ENCODE assay signal across 1 cellular context in the genomic region with DNA sequence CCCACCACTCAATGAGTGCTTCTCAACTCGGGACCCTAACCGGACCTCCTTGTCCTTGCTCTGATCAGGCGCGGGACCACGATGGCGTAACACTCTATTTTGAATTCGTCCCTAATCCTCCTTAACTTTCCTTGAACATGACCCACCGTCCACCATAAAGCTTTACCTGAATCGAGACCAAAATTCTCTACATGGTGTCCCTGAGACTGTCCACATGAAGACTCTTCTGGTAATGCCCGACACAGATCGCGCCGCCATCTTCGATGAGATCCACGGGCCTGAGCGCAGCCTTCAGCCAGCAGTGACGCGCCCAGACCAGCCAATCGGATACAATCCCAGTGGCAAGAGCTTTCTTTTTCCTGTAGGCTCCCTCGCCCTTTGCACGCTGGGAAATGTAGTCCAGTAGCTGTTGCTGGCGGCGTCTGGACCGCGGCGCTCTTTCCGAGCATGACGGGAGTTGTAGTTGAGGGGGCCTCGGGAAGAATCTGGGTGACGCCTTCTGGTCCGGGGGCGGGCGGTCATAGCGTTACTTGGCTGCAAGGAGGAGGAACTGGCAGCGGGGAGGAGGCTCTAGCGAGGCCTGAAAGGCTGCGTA.
A peak's percentile ranks its signal among the peaks of the same experiment; 100 is the strongest.
TF ChIP-seq lines count a peak whose summit lies in the region.

A gene (minus strand): TSS at position 284 of the 595 bp plus-strand sequence. CDS start 26 bp downstream, at position 258.
A gene (plus strand): TSS at position 517 of the 595 bp plus-strand sequence. CDS start 306 bp downstream, outside the sequence.

TF ChIP-seq in GM23338, 12 proteins besides CTCF, POLR2A, EP300 and RAD21 (continued from another document):
- TF ChIP-seq, protein P1, sequence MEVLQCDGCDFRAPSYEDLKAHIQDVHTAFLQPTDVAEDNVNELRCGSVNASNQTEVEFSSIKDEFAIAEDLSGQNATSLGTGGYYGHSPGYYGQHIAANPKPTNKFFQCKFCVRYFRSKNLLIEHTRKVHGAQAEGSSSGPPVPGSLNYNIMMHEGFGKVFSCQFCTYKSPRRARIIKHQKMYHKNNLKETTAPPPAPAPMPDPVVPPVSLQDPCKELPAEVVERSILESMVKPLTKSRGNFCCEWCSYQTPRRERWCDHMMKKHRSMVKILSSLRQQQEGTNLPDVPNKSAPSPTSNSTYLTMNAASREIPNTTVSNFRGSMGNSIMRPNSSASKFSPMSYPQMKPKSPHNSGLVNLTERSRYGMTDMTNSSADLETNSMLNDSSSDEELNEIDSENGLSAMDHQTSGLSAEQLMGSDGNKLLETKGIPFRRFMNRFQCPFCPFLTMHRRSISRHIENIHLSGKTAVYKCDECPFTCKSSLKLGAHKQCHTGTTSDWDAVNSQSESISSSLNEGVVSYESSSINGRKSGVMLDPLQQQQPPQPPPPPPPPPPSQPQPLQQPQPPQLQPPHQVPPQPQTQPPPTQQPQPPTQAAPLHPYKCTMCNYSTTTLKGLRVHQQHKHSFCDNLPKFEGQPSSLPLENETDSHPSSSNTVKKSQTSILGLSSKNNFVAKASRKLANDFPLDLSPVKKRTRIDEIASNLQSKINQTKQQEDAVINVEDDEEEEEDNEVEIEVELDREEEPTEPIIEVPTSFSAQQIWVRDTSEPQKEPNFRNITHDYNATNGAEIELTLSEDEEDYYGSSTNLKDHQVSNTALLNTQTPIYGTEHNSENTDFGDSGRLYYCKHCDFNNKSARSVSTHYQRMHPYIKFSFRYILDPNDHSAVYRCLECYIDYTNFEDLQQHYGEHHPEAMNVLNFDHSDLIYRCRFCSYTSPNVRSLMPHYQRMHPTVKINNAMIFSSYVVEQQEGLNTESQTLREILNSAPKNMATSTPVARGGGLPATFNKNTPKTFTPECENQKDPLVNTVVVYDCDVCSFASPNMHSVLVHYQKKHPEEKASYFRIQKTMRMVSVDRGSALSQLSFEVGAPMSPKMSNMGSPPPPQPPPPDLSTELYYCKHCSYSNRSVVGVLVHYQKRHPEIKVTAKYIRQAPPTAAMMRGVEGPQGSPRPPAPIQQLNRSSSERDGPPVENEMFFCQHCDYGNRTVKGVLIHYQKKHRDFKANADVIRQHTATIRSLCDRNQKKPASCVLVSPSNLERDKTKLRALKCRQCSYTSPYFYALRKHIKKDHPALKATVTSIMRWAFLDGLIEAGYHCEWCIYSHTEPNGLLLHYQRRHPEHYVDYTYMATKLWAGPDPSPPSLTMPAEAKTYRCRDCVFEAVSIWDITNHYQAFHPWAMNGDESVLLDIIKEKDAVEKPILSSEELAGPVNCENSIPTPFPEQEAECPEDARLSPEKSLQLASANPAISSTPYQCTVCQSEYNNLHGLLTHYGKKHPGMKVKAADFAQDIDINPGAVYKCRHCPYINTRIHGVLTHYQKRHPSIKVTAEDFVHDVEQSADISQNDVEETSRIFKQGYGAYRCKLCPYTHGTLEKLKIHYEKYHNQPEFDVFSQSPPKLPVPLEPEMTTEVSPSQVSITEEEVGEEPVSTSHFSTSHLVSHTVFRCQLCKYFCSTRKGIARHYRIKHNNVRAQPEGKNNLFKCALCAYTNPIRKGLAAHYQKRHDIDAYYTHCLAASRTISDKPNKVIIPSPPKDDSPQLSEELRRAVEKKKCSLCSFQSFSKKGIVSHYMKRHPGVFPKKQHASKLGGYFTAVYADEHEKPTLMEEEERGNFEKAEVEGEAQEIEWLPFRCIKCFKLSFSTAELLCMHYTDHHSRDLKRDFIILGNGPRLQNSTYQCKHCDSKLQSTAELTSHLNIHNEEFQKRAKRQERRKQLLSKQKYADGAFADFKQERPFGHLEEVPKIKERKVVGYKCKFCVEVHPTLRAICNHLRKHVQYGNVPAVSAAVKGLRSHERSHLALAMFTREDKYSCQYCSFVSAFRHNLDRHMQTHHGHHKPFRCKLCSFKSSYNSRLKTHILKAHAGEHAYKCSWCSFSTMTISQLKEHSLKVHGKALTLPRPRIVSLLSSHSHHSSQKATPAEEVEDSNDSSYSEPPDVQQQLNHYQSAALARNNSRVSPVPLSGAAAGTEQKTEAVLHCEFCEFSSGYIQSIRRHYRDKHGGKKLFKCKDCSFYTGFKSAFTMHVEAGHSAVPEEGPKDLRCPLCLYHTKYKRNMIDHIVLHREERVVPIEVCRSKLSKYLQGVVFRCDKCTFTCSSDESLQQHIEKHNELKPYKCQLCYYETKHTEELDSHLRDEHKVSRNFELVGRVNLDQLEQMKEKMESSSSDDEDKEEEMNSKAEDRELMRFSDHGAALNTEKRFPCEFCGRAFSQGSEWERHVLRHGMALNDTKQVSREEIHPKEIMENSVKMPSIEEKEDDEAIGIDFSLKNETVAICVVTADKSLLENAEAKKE (CRISPR knock-in tag; IDR thresholded peaks at IDR 0.05): no peak
- no peak for TF ChIP-seq EZH2phosphoT487 (IDR thresholded peaks at IDR 0.05; ENCODE audit: unreplicated experiment)
- TF ChIP-seq, protein P2, sequence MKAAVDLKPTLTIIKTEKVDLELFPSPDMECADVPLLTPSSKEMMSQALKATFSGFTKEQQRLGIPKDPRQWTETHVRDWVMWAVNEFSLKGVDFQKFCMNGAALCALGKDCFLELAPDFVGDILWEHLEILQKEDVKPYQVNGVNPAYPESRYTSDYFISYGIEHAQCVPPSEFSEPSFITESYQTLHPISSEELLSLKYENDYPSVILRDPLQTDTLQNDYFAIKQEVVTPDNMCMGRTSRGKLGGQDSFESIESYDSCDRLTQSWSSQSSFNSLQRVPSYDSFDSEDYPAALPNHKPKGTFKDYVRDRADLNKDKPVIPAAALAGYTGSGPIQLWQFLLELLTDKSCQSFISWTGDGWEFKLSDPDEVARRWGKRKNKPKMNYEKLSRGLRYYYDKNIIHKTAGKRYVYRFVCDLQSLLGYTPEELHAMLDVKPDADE (IDR thresholded peaks at IDR 0.05): peak; percentile 98
- TF ChIP-seq, protein P3, sequence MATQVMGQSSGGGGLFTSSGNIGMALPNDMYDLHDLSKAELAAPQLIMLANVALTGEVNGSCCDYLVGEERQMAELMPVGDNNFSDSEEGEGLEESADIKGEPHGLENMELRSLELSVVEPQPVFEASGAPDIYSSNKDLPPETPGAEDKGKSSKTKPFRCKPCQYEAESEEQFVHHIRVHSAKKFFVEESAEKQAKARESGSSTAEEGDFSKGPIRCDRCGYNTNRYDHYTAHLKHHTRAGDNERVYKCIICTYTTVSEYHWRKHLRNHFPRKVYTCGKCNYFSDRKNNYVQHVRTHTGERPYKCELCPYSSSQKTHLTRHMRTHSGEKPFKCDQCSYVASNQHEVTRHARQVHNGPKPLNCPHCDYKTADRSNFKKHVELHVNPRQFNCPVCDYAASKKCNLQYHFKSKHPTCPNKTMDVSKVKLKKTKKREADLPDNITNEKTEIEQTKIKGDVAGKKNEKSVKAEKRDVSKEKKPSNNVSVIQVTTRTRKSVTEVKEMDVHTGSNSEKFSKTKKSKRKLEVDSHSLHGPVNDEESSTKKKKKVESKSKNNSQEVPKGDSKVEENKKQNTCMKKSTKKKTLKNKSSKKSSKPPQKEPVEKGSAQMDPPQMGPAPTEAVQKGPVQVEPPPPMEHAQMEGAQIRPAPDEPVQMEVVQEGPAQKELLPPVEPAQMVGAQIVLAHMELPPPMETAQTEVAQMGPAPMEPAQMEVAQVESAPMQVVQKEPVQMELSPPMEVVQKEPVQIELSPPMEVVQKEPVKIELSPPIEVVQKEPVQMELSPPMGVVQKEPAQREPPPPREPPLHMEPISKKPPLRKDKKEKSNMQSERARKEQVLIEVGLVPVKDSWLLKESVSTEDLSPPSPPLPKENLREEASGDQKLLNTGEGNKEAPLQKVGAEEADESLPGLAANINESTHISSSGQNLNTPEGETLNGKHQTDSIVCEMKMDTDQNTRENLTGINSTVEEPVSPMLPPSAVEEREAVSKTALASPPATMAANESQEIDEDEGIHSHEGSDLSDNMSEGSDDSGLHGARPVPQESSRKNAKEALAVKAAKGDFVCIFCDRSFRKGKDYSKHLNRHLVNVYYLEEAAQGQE (IDR thresholded peaks at IDR 0.05; ENCODE audit: unreplicated experiment): no peak
- TF ChIP-seq ZNF331 (CRISPR knock-in tag; IDR thresholded peaks at IDR 0.05; ENCODE audit: low read depth): no peak
- peak; percentile 92 for TF ChIP-seq POLR2AphosphoS5 (IDR thresholded peaks at IDR 0.05; ENCODE audit: low read depth)
- no peak for TF ChIP-seq JUNB (IDR thresholded peaks at IDR 0.05; ENCODE audit: unreplicated experiment)
- no peak for TF ChIP-seq NANOG (IDR thresholded peaks at IDR 0.05; ENCODE audit: borderline replicate concordance)
- no peak for TF ChIP-seq STAT1 (IDR thresholded peaks at IDR 0.05; ENCODE audit: unreplicated experiment)
- TF ChIP-seq CREB1 (CRISPR knock-in tag; IDR thresholded peaks at IDR 0.05; ENCODE audit: low read depth): peak; percentile 87
